8 cellular contexts compared by ENCODE assay signal in genomic region chr3:49295489-49296058, GRCh38. TPM values are rescaled to one million over a fixed set of nuclear protein-coding genes. Genes with fewer than 3 reads are reported as not detected.
A peak's percentile ranks its signal among the peaks of the same experiment; 100 is the strongest.
DNase-seq lines count a peak whose midpoint lies in the region; ATAC-seq, FAIRE-seq and TF ChIP-seq lines count a peak whose summit lies in the region.

No MANE protein-coding gene starts in this region.

- H4K20me1 ChIP-seq in H9 (ENCODE audit: control insufficient read depth, insufficient read depth, insufficient read length) (no peaks in the 10 kb centered on the region), endothelial cell of umbilical vein (replicated peaks; ENCODE audit: control insufficient read depth, extremely low read depth, insufficient read depth, low read length) (no peaks in the 10 kb centered on the region)

- H3K4me2 ChIP-seq in H9 (ENCODE audit: insufficient read depth, insufficient read length, low read length) (no peak overlapping the region), endothelial cell of umbilical vein (ENCODE audit: insufficient read depth, low read length) (no peak overlapping the region)

- no peak overlapping the region for H4K8ac ChIP-seq in H9 (replicated peaks; ENCODE audit: insufficient read length, low read depth, low read length)

- no peaks in the 10 kb centered on the region for H3K23me2 ChIP-seq in H9 (ENCODE audit: insufficient read length, low read depth, low read length, poor library complexity, severe bottlenecking)

- peak; percentile 84 for TF ChIP-seq CTCF in CD14-positive monocyte (IDR thresholded peaks at IDR 0.05)
- peak; percentile 75 for TF ChIP-seq CTCF in H9 (conservative IDR thresholded peaks at IDR 0.05)
- TF ChIP-seq CTCF in endothelial cell of umbilical vein (IDR thresholded peaks at IDR 0.05; ENCODE audit: extremely low read depth in 1 of 2, insufficient read depth in 1 of 2, low read depth in 1 of 2, low read length in 2 of 2): peak; percentile 50 to 52
- TF ChIP-seq CTCF in pancreas (IDR thresholded peaks at IDR 0.05): peak; percentile 12 to 42 (median 26)

- ATAC-seq in pancreas: peak; percentile 38 to 76 (median 68)
- ATAC-seq in HG02870 (IDR thresholded peaks at IDR 0.05; ENCODE audit: unreplicated experiment): no peak
- ATAC-seq in GM19467 (IDR thresholded peaks at IDR 0.05; ENCODE audit: unreplicated experiment): no peak

- no peak overlapping the region for H3K4me3 ChIP-seq in endothelial cell of umbilical vein (replicated peaks in 1 of 3; ENCODE audit: insufficient read depth in 1 of 3, low read depth in 1 of 3, low read length in 3 of 3)
- H3K4me3 ChIP-seq in pancreas: no peak overlapping the region

- no peak overlapping the region for H3K23ac ChIP-seq in H9 (ENCODE audit: insufficient read length, low read depth, low read length)

- no TSS peak for BruUV-seq in endothelial cell of umbilical vein (replicated peaks; lab: Mats Ljungman, UMichigan)

- H3K27ac ChIP-seq in H9 (ENCODE audit: insufficient read length, low read depth, low read length) (no peak overlapping the region), endothelial cell of umbilical vein (ENCODE audit: insufficient read depth, low read depth, low read length) (no peak overlapping the region), pancreas (no peak overlapping the region)

- H3K27me3 Mint-ChIP-seq in CD14-positive monocyte (ENCODE audit: low read depth in 3 of 3) (peaks cover 0 to 2% (median 0%) of the 10 kb centered on the region in 3 donors), H9 (ENCODE audit: low read depth) (no peaks in the 10 kb centered on the region)

- H3K9me3 Mint-ChIP-seq in CD14-positive monocyte (no peaks in the 10 kb centered on the region), H9 (no peaks in the 10 kb centered on the region; a peak in 2 of 5 replicates)

- H3K4ac ChIP-seq in H9 (ENCODE audit: low read depth, low read length): no peak overlapping the region

- H3K36me3 Mint-ChIP-seq in CD14-positive monocyte (peaks cover 76 to 97% of the 10 kb centered on the region in 2 donors), H9 (ENCODE audit: insufficient read depth in 1 of 3, low read depth in 3 of 3) (peaks cover 33 to 75% (median 58%) of the 10 kb centered on the region in 3 experiments; a peak in 6 of 7 replicates)

- no peak overlapping the region for H3T11ph ChIP-seq in H9 (ENCODE audit: low read length)

- no peaks in the 10 kb centered on the region for H3K79me2 ChIP-seq in H9 (ENCODE audit: insufficient read depth, low read length)
- H3K79me2 ChIP-seq in endothelial cell of umbilical vein (ENCODE audit: control insufficient read depth, insufficient read depth, low read length): no peaks in the 10 kb centered on the region

- H3K4me1 Mint-ChIP-seq in CD14-positive monocyte (peaks cover 10% of the 10 kb centered on the region), H9 (no peaks in the 10 kb centered on the region)

- H3K79me1 ChIP-seq in H9 (ENCODE audit: insufficient read depth, low read depth, low read length, poor library complexity, severe bottlenecking): no peaks in the 10 kb centered on the region

- DNase-seq in CD14-positive monocyte (ENCODE audit: low spot score): no peak
- no peak for DNase-seq in H9
- DNase-seq in UCSD-AML1 (lab: John Stamatoyannopoulos, UW; ENCODE audit: unreplicated experiment): peak; percentile 23
- DNase-seq in endothelial cell of umbilical vein (ENCODE audit: low read depth, low spot score): peak; percentile 55
- DNase-seq in pancreas: no peak
- no peak for DNase-seq in NCI-H1105 (lab: John Stamatoyannopoulos, UW)

- H3K27ac Mint-ChIP-seq in CD14-positive monocyte (no peak overlapping the region), H9 (no peak overlapping the region)

- H3K4me3 Mint-ChIP-seq in CD14-positive monocyte (no peak overlapping the region), H9 (no peak overlapping the region)

- dilution Hi-C loops in endothelial cell of umbilical vein (cut with MboI; ENCODE audit: extremely low pct_ligation_motif_present, low sequenced_read_pairs): no loop called here

- intact Hi-C loops in CD14-positive monocyte (cut with micrococcal nuclease) (loop anchor here in 1 of 2 donors (5.0 kb wide), 1 partner anchor 152 kb away; no protein-coding TSS in a partner anchor), endothelial cell of umbilical vein (cut with micrococcal nuclease) (loop anchor here (1.0 kb wide), 1 partner anchor 154 kb away; no protein-coding TSS in a partner anchor), pancreas (cut with DNase I) (no loop called here)

- CTCF ChIA-PET in endothelial cell of umbilical vein (lab: Charles Lee): interaction anchor here (2.6 kb wide), 1 partner anchor 153 kb away, joined by 29 read pairs; no protein-coding TSS in a partner anchor

- TF ChIP-seq POLR2A in endothelial cell of umbilical vein (IDR thresholded peaks at IDR 0.05; ENCODE audit: low read depth, low read length): no peak

- H2BK20ac ChIP-seq in H9 (ENCODE audit: low read depth, low read length, poor library complexity, severe bottlenecking): no peak overlapping the region

- H2BK12ac ChIP-seq in H9 (ENCODE audit: insufficient read length, low read depth, low read length): no peak overlapping the region

- H3K9me3 ChIP-seq in H9 (ENCODE audit: control insufficient read depth, low read depth, low read length): no peaks in the 10 kb centered on the region
- no peaks in the 10 kb centered on the region for H3K9me3 ChIP-seq in endothelial cell of umbilical vein (replicated peaks; ENCODE audit: control insufficient read depth, insufficient read depth, low read length)
- no peaks in the 10 kb centered on the region for H3K9me3 ChIP-seq in pancreas

- H3K9ac ChIP-seq in H9 (ENCODE audit: extremely low read depth, insufficient read length, low read length) (no peak overlapping the region), endothelial cell of umbilical vein (replicated peaks; ENCODE audit: extremely low read depth, insufficient read depth, low read length) (no peak overlapping the region)

- FAIRE-seq in endothelial cell of umbilical vein (lab: Jason Lieb, UNC): peak; percentile 88
- no peak for FAIRE-seq in pancreas (lab: Jason Lieb, UNC)

- H2BK5ac ChIP-seq in H9 (ENCODE audit: insufficient read length, low read length): no peak overlapping the region

- no peak overlapping the region for H3K14ac ChIP-seq in H9 (ENCODE audit: insufficient read depth, low read length)

- no peak overlapping the region for H3K18ac ChIP-seq in H9 (ENCODE audit: insufficient read length, low read depth, low read length)

- H2BK120ac ChIP-seq in H9 (ENCODE audit: low read depth, low read length, poor library complexity, severe bottlenecking): no peak overlapping the region

- no peak overlapping the region for H3K56ac ChIP-seq in H9 (ENCODE audit: insufficient read length, low read depth, low read length)

- WGBS in H9 (ENCODE audit: extremely low coverage, insufficient read length, low lambda C conversion rate): no CpG with 5 or more reads among the region's 11 CpGs
- whole genome bisulfite sequencing in pancreas, 2 donors: 71 to 76% methylated on average over 11 of the region's 11 CpGs

- H3K27me3 ChIP-seq in H9 (ENCODE audit: insufficient read depth, low read length): no peaks in the 10 kb centered on the region
- no peaks in the 10 kb centered on the region for H3K27me3 ChIP-seq in endothelial cell of umbilical vein (ENCODE audit: control insufficient read depth in 2 of 2, insufficient read depth in 2 of 2, low read length in 2 of 2)
- H3K27me3 ChIP-seq in pancreas: no peaks in the 10 kb centered on the region

- H2BK15ac ChIP-seq in H9 (ENCODE audit: low read depth, low read length): no peak overlapping the region

- POLR2A ChIA-PET in endothelial cell of umbilical vein (lab: Charles Lee): no interaction called here

- H4K91ac ChIP-seq in H9 (ENCODE audit: insufficient read length, low read depth, low read length): no peak overlapping the region

- H3K9me1 ChIP-seq in endothelial cell of umbilical vein (replicated peaks; ENCODE audit: control insufficient read depth, extremely low read depth, insufficient read depth, low read length): no peaks in the 10 kb centered on the region

- H3K4me1 ChIP-seq in H9 (ENCODE audit: insufficient read depth, low read length): no peaks in the 10 kb centered on the region
- H3K4me1 ChIP-seq in endothelial cell of umbilical vein (ENCODE audit: control insufficient read depth, extremely low read depth, insufficient read depth, low read length): peaks cover 8% of the 10 kb centered on the region
- peaks cover 0 to 1% (median 0%) of the 10 kb centered on the region in 3 donors for H3K4me1 ChIP-seq in pancreas

- no peak overlapping the region for H2AK5ac ChIP-seq in H9 (ENCODE audit: insufficient read length, low read length)

- no peak overlapping the region for H4K5ac ChIP-seq in H9 (ENCODE audit: insufficient read length, low read depth, low read length)

- H2AFZ ChIP-seq in H9 (ENCODE audit: low read length): no peak overlapping the region
- H2AFZ ChIP-seq in endothelial cell of umbilical vein (ENCODE audit: low read depth, low read length): no peak overlapping the region

- H3K36me3 ChIP-seq in endothelial cell of umbilical vein (ENCODE audit: control insufficient read depth in 2 of 2, extremely low read depth in 1 of 2, insufficient read depth in 2 of 2, low read length in 2 of 2) (peaks cover 20 to 46% of the 10 kb centered on the region in 2 experiments), pancreas (peaks cover 0 to 59% (median 16%) of the 10 kb centered on the region in 3 donors)

RNA-seq across cellular contexts. Expression of gene C3orf62, which starts 18.5 kb away (rescaled TPM):
- 1 to 10 TPM in 1 of 2 donors, under 1 TPM in 1; 0.60 to 1.0 TPM for polyA plus RNA-seq in CD14-positive monocyte
- total RNA-seq in H9 (2021): 4.5 and 4.6 TPM in 2 replicates
- 3.9 and 5.6 TPM in 2 replicates for total RNA-seq in endothelial cell of umbilical vein
- polyA plus RNA-seq in endothelial cell of umbilical vein: 1.8 and 2.8 TPM in 2 replicates
- polyA plus RNA-seq in endothelial cell of umbilical vein (2011; cell fraction: cytosol; rRNA removed): 2.4 and 2.7 TPM in 2 replicates
- 12.4 and 13.0 TPM in 2 replicates for polyA plus RNA-seq in endothelial cell of umbilical vein (2011; cell fraction: nucleus; rRNA removed)
- polyA plus RNA-seq in endothelial cell of umbilical vein (2012): 2.0 and 3.2 TPM in 2 replicates
- 3.2 and 5.2 TPM in 2 replicates for polyA minus RNA-seq in endothelial cell of umbilical vein
- 3.2 TPM for polyA minus RNA-seq in endothelial cell of umbilical vein (2011; cell fraction: cytosol; rRNA and poly(A)+ RNA removed)
- polyA minus RNA-seq in endothelial cell of umbilical vein (2011; cell fraction: nucleus; rRNA and poly(A)+ RNA removed): 8.4 and 9.7 TPM in 2 replicates
- total RNA-seq in pancreas: 1 to 10 TPM in 4 of 6 donors, under 1 TPM in 2; 0.83 to 2.6 (median 1.5) TPM
- polyA plus RNA-seq in pancreas: 1 to 10 TPM; 4.4 to 7.2 TPM

RNA-seq across cellular contexts. Expression of gene USP4, which starts 44.3 kb away (rescaled TPM):
- polyA plus RNA-seq in CD14-positive monocyte: 10 to 100 TPM; 68.6 to 78.9 TPM
- total RNA-seq in H9 (2021): 33.5 and 36.1 TPM in 2 replicates
- total RNA-seq in endothelial cell of umbilical vein: 61.3 and 63.0 TPM in 2 replicates
- polyA plus RNA-seq in endothelial cell of umbilical vein: 33.9 and 39.1 TPM in 2 replicates
- 35.8 and 36.2 TPM in 2 replicates for polyA plus RNA-seq in endothelial cell of umbilical vein (2011; cell fraction: cytosol; rRNA removed)
- polyA plus RNA-seq in endothelial cell of umbilical vein (2011; cell fraction: nucleus; rRNA removed): 83.0 and 89.3 TPM in 2 replicates
- 43.2 and 49.3 TPM in 2 replicates for polyA plus RNA-seq in endothelial cell of umbilical vein (2012)
- 101 and 123 TPM in 2 replicates for polyA minus RNA-seq in endothelial cell of umbilical vein
- 15.2 TPM for polyA minus RNA-seq in endothelial cell of umbilical vein (2011; cell fraction: cytosol; rRNA and poly(A)+ RNA removed)
- polyA minus RNA-seq in endothelial cell of umbilical vein (2011; cell fraction: nucleus; rRNA and poly(A)+ RNA removed): 56.9 and 75.2 TPM in 2 replicates
- 10 to 100 TPM; 17.7 to 37.1 (median 22.1) TPM for total RNA-seq in pancreas
- 10 to 100 TPM; 26.8 to 35.0 TPM for polyA plus RNA-seq in pancreas

Comparison
In these comparisons a context has a peak if more than half of its experiments do, and no peak if none do; other contexts are left out.
1. DNase-seq: peak in UCSD-AML1 (single experiment) and endothelial cell of umbilical vein (single experiment); none in CD14-positive monocyte (single experiment), H9 (single experiment), pancreas (0 of 6) and NCI-H1105 (single experiment).
2. CTCF ChIP-seq: peak in every context shown above with its lines; median percentile 84 in CD14-positive monocyte; 75 in H9; 51 in endothelial cell of umbilical vein; 26 in pancreas.
3. ATAC-seq: peak in pancreas (4 of 4); none in HG02870 (single experiment) and GM19467 (single experiment).